8 cellular contexts compared by ENCODE assay signal in the genomic region with DNA sequence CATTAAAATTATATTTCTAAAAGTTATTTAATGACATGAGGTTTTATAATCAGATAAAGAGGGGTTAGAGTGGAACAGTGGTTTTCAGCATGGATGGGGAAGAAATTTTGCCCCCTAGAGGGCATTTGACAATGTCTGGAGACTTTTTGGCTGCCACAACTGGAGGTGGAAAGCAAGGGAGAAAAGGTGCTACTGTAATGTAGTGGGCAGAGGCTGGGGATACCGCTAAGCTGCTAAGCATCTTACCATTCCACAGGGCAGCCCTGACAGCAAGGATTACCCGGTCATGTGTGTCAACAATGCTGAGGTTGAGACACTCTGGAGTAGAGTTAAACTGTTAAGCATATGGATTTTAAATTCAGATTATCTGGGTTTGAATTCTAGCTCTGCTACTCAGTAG. TPM values are rescaled to one million over a fixed set of nuclear protein-coding genes. Genes with fewer than 3 reads are reported as not detected.
DNase-seq lines count a peak whose midpoint lies in the region; ATAC-seq and TF ChIP-seq lines count a peak whose summit lies in the region.

No MANE protein-coding gene starts in this region.

- no peaks in the 10 kb centered on the region for H3K36me3 ChIP-seq in testis (ENCODE audit: low read depth, missing control alignments)

- WGBS in testis, 2 donors = 48 to 52% methylated on average over 2 of the region's 2 CpGs

- H3K27ac ChIP-seq in 22Rv1 (no peak overlapping the region), testis (no peak overlapping the region)

- no peak for TF ChIP-seq POLR2A in testis (IDR thresholded peaks at IDR 0.05)

- in situ Hi-C loops in GM13976 (cut with MboI; ENCODE audit: low sequenced_read_pairs, unreplicated experiment) = loop anchor here (25.0 kb wide), 1 partner anchor 586 kb away; no protein-coding TSS in a partner anchor

- intact Hi-C loops in testis (cut with DNase I; ENCODE audit: low total_unique reads) = no loop called here

- peak; percentile 73 for TF ChIP-seq CTCF in 22Rv1 (IDR thresholded peaks at IDR 0.05)
- TF ChIP-seq CTCF in GM13976 (IDR thresholded peaks at IDR 0.05; ENCODE audit: borderline replicate concordance, control extremely low read depth, extremely low read depth, insufficient read depth, missing control alignments) = peak; percentile 8
- TF ChIP-seq CTCF in epithelial cell of proximal tubule (conservative IDR thresholded peaks at IDR 0.05; ENCODE audit: low read depth, low read length) = peak; percentile 78
- TF ChIP-seq CTCF in testis (IDR thresholded peaks at IDR 0.05) = peak in 1 of 3 experiments; percentile 33

- ATAC-seq in HG03280 (IDR thresholded peaks at IDR 0.05; ENCODE audit: unreplicated experiment) (no peak), GM21515 (IDR thresholded peaks at IDR 0.05; ENCODE audit: unreplicated experiment) (no peak)

- H3K4me1 ChIP-seq in testis = no peaks in the 10 kb centered on the region

- no peak for DNase-seq in GM13976 (ENCODE audit: low spot score)
- peak; percentile 86 for DNase-seq in NCI-H69 (lab: John Stamatoyannopoulos, UW)
- DNase-seq in epithelial cell of proximal tubule (ENCODE audit: low read depth) = no peak
- DNase-seq in testis = no peak
- no peak for DNase-seq in NCI-H1930 (lab: John Stamatoyannopoulos, UW)

- H3K9me3 ChIP-seq in testis = no peaks in the 10 kb centered on the region

- H3K4me3 ChIP-seq in epithelial cell of proximal tubule (ENCODE audit: low read depth, low read length) (no peak overlapping the region), testis (no peak overlapping the region)

- H3K27me3 ChIP-seq in testis = no peaks in the 10 kb centered on the region

RNA-seq across cellular contexts. Expression of gene FABP7, which starts 52.9 kb away (rescaled TPM):
- total RNA-seq in epithelial cell of proximal tubule = not detected in 2 replicates
- not detected for total RNA-seq in testis
- polyA plus RNA-seq in testis (ENCODE audit: insufficient read depth, low read depth, low replicate concordance) = not detected
